ENCODE assay signal across 1 cellular context in the genomic region with DNA sequence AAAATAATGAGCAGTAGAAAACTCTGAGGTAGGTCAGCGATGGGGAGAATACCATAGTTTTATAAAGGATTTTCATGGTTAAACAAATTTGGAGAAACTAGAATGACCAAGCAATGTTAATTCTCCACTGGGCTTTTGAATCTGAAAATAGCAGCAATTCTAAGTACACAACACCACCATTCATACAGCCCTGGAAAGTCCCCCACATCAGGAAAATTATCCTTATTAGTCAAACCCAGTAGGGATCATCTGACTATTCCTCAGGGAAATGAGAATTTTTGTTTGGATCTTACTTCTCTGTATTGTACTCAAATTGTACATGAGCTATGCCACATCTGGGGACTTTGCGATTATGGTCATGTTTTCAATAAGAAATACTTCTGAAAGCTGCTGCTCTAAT.
A peak's percentile ranks its signal among the peaks of the same experiment; 100 is the strongest.
TF ChIP-seq lines count a peak whose summit lies in the region.

No MANE protein-coding gene starts in this region.

TF ChIP-seq in HEK293, 187 proteins besides CTCF, POLR2A, EP300 and RAD21 (continued from another document):
- TF ChIP-seq ZNF133 (tag by site-specific recombination; IDR thresholded peaks at IDR 0.05): peak; percentile 67; the same call in 1 of the 2 replicates
